ENCODE assay signal across 21 cellular contexts in the genomic region with DNA sequence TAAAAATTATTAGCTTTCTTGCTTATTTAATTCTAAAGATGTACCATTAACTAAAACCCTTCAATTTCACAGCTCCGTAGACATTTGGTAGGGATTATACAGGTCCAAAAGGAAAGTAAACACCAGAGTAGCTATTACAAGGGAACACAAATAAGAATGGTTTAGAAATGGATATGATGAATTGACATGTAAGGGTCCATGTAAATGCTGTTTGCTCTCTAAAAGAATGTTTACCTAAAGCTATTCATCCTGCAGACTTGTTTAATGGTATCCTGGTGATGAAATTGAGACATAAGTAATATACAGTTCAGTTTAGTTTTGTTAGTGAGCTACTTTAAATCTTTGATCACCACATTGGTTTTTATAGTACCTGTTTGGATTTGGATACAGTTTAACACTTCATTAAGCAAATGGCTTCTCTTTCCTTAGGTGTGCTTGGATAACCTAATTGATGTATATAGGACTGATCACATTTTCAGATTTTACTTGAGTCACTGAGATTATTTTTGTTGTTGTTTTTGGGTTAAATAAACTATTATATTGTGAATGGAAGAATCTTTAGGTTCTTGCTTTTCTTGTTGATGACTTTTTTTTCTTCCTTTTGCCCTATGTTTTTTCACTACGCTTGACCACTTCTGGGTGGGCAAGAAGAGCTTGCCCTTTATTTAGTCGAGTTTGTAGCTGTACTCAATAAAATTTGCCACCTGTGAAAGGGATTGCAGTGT.
A peak's percentile ranks its signal among the peaks of the same experiment; 100 is the strongest.
DNase-seq lines count a peak whose midpoint lies in the region; ATAC-seq, FAIRE-seq and TF ChIP-seq lines count a peak whose summit lies in the region.
"Had no signal": no experiment of that assay in that cellular context is flagged by ENCODE, and none has a peak within 500 bp of the region (broad histone marks: within the 10 kb centered on the region; RNA-seq: fewer than 3 reads in every experiment).

No MANE protein-coding gene starts in this region.

- DNase-seq in NCI-H2107 treated with DMSO at 0.1 percent for 48 hours (lab: John Stamatoyannopoulos, UW; ENCODE audit: unreplicated experiment) = peak; percentile 21
- DNase-seq in NCI-H2107 (lab: John Stamatoyannopoulos, UW) = no peak
- peak; percentile 34 for DNase-seq in NCI-H345 treated with DMSO at 0.1 percent for 48 hours (lab: John Stamatoyannopoulos, UW; ENCODE audit: unreplicated experiment)
- no peak for DNase-seq in caudate nucleus (lab: John Stamatoyannopoulos, UW)
- DNase-seq in substantia nigra (lab: John Stamatoyannopoulos, UW) = no peak
- no peak for DNase-seq in HTR-8/SVneo (ENCODE audit: insufficient read length, low spot score)
- DNase-seq in GM12892 (ENCODE audit: insufficient read length) = no peak
- DNase-seq: cortex of kidney; GOT3; left cardiac atrium; mesenchymal stem cell; NCI-H1436; NCI-H446 treated with DMSO at 0.1 percent for 48 hours; nucleus accumbens; spleen; stimulated activated CD4-positive, alpha-beta T cell treated with anti-CD3 and anti-CD28 coated beads, Interleukin-4, amount 100 ng/mL, for 24 hours; stimulated activated naive CD8-positive, alpha-beta T cell treated with anti-CD3 and anti-CD28 coated beads, Interleukin-15, Interleukin-2, amounts not matched to agents 100 U/mL and 50 U/mL, for 24 hours; transverse colon; WERI-Rb-1 had no signal

- FAIRE-seq in HTR-8/SVneo (lab: Jason Lieb, UNC) (no peak), GM12892 (lab: Jason Lieb, UNC) (no peak)
- FAIRE-seq: endometrium had no signal

- TF ChIP-seq POLR2A in GM12892 (IDR thresholded peaks at IDR 0.05; ENCODE audit: low read depth, low read length) = no peak

- no peak for ATAC-seq in GM18511 (IDR thresholded peaks at IDR 0.05; ENCODE audit: unreplicated experiment)
- ATAC-seq: left cardiac atrium; stimulated activated naive CD8-positive, alpha-beta T cell treated with anti-CD3 and anti-CD28 coated beads, Interleukin-15, Interleukin-2, amounts not matched to agents 100 U/mL and 50 U/mL, for 24 hours had no signal

- H3K27ac ChIP-seq in caudate nucleus (ENCODE audit: low read depth, low read length) (peak overlapping the region; percentile 62), substantia nigra (ENCODE audit: low read depth, low read length, poor library complexity, severe bottlenecking) (peak overlapping the region; percentile 5)
- H3K27ac ChIP-seq: spleen, transverse colon, WERI-Rb-1 had no signal

Comparison
In these comparisons a context has a peak if more than half of its experiments do, and no peak if none do; other contexts are left out.
1. DNase-seq: peak in NCI-H2107 treated with DMSO at 0.1 percent for 48 hours (single experiment) and NCI-H345 treated with DMSO at 0.1 percent for 48 hours (single experiment); none in NCI-H2107 (single experiment), caudate nucleus (0 of 61), substantia nigra (0 of 49), HTR-8/SVneo (single experiment) and GM12892 (single experiment).